Comparison of ENCODE assay signal across 7 cellular contexts in genomic region chr12:67826946-67827719, GRCh38.
A peak's percentile ranks its signal among the peaks of the same experiment; 100 is the strongest.
DNase-seq lines count a peak whose midpoint lies in the region; ATAC-seq and TF ChIP-seq lines count a peak whose summit lies in the region.

No MANE protein-coding gene starts in this region.

- H3K9ac ChIP-seq in IMR-90 (ENCODE audit: low read depth, low read length) (peak overlapping the region; percentile 48; the same call in 1 of the 2 replicates), mammary epithelial cell (ENCODE audit: insufficient read depth, low read length) (peak overlapping the region; percentile 84)

- peak overlapping the region; percentile 9 to 79; a peak in 2 of 4 replicates for H4K8ac ChIP-seq in IMR-90 (ENCODE audit: low read depth in 2 of 2, low read length in 2 of 2)

- peak overlapping the region; percentile 60; the same call in 1 of the 2 replicates for H2AK5ac ChIP-seq in IMR-90 (ENCODE audit: low read depth, low read length)

- POLR2A ChIA-PET in IMR-90 (lab: Charles Lee; ENCODE audit: unreplicated experiment), result no interaction called here

- CTCF ChIA-PET in IMR-90 (lab: Yijun Ruan, JAX), result no interaction called here
- CTCF ChIA-PET in mammary epithelial cell (lab: Charles Lee; ENCODE audit: low non-redundant PET), result no interaction called here

- H2AFZ ChIP-seq in IMR-90 (replicated peaks; ENCODE audit: low read length, poor library complexity) (no peak overlapping the region), mammary epithelial cell (ENCODE audit: low read depth, low read length) (peak overlapping the region; percentile 88)

- dilution Hi-C loops in IMR-90 (cut with HindIII; ENCODE audit: low sequenced_read_pairs, unreplicated experiment) (no loop called here), mammary epithelial cell (cut with HindIII; ENCODE audit: low sequenced_read_pairs) (no loop called here)

- H3K4ac ChIP-seq in IMR-90 (ENCODE audit: low read depth, low read length), result peak overlapping the region; percentile 83; the same call in 1 of the 2 replicates

- peak overlapping the region; percentile 81 for H3K14ac ChIP-seq in IMR-90 (replicated peaks; ENCODE audit: low read depth, low read length)

- H2BK120ac ChIP-seq in IMR-90 (ENCODE audit: low read depth, low read length), result peak overlapping the region; percentile 89

- H2BK20ac ChIP-seq in IMR-90 (ENCODE audit: low read depth, low read length), result peak overlapping the region; percentile 92

- TF ChIP-seq EP300 in suprapubic skin (IDR thresholded peaks at IDR 0.05), result no peak

- no TSS peak for BruUV-seq in IMR-90 (replicated peaks; lab: Mats Ljungman, UMichigan)
- BruUV-seq in mammary epithelial cell (replicated peaks; lab: Mats Ljungman, UMichigan), result no TSS peak

- TF ChIP-seq POLR2A in IMR-90 (IDR thresholded peaks at IDR 0.05; ENCODE audit: low read depth, low read length), result no peak
- TF ChIP-seq POLR2A in suprapubic skin (IDR thresholded peaks at IDR 0.05), result no peak

- no peak for TF ChIP-seq RAD21 in IMR-90 (IDR thresholded peaks at IDR 0.05; ENCODE audit: low read length)

- peak; percentile 66 for DNase-seq in IMR-90
- peak; percentile 40 for DNase-seq in mammary epithelial cell
- no peak for DNase-seq in left lung
- no peak for DNase-seq in suprapubic skin (ENCODE audit: low spot score in 2 of 2)
- DNase-seq in NCI-H2227 treated with DMSO at 0.1 percent for 48 hours (lab: John Stamatoyannopoulos, UW), result no peak
- no peak for DNase-seq in activated CD4-positive, CD25-positive, alpha-beta regulatory T cell (lab: John Stamatoyannopoulos, UW)

- H3K9me1 ChIP-seq in IMR-90 (ENCODE audit: insufficient read depth, low read length), result no peaks in the 10 kb centered on the region

- peak overlapping the region; percentile 12; the same call in 1 of the 2 replicates for H3K27ac ChIP-seq in IMR-90 (ENCODE audit: insufficient read depth, low read length)
- H3K27ac ChIP-seq in mammary epithelial cell (ENCODE audit: insufficient read depth, low read depth, low read length), result peak overlapping the region; percentile 88
- H3K27ac ChIP-seq in left lung, result peak overlapping the region; percentile 35 to 76
- peak overlapping the region; percentile 31 for H3K27ac ChIP-seq in suprapubic skin

- peak; percentile 53 for ATAC-seq in IMR-90 (ENCODE audit: low read depth)
- no peak for ATAC-seq in left lung
- no peak for ATAC-seq in HG03095 (IDR thresholded peaks at IDR 0.05; ENCODE audit: unreplicated experiment)

- peak overlapping the region; percentile 18; the same call in 1 of the 2 replicates for H4K91ac ChIP-seq in IMR-90 (ENCODE audit: insufficient read depth, low read depth, low read length)

- H3K4me2 ChIP-seq in IMR-90 (ENCODE audit: low read depth, low read length) (peak overlapping the region; percentile 76), mammary epithelial cell (ENCODE audit: insufficient read depth, low read depth, low read length) (peak overlapping the region; percentile 74)

- peak overlapping the region; percentile 23; the same call in 1 of the 2 replicates for H4K5ac ChIP-seq in IMR-90 (ENCODE audit: low read depth, low read length)

- H4K20me1 ChIP-seq in IMR-90 (ENCODE audit: insufficient read depth, low read length) (no peaks in the 10 kb centered on the region), mammary epithelial cell (ENCODE audit: insufficient read depth, low read length) (no peaks in the 10 kb centered on the region)

- no peaks in the 10 kb centered on the region for H3K27me3 ChIP-seq in IMR-90 (ENCODE audit: control insufficient read depth, insufficient read depth, low read length)
- no peaks in the 10 kb centered on the region for H3K27me3 ChIP-seq in mammary epithelial cell (ENCODE audit: insufficient read depth, low read length)
- no peaks in the 10 kb centered on the region for H3K27me3 ChIP-seq in left lung
- H3K27me3 ChIP-seq in suprapubic skin, result no peaks in the 10 kb centered on the region

- no peak for TF ChIP-seq CTCF in IMR-90 (conservative IDR thresholded peaks at IDR 0.05; ENCODE audit: low read depth, low read length)
- no peak for TF ChIP-seq CTCF in mammary epithelial cell (conservative IDR thresholded peaks at IDR 0.05 in 1 of 2, IDR thresholded peaks at IDR 0.05 in 1 of 2; ENCODE audit: extremely low read depth in 1 of 2, insufficient read depth in 1 of 2, low read depth in 1 of 2, low read length in 2 of 2)
- TF ChIP-seq CTCF in left lung (IDR thresholded peaks at IDR 0.05), result no peak
- no peak for TF ChIP-seq CTCF in suprapubic skin (IDR thresholded peaks at IDR 0.05)

- peak overlapping the region; percentile 55; the same call in 1 of the 2 replicates for H3K4me3 ChIP-seq in IMR-90 (ENCODE audit: insufficient read depth, low read depth, low read length)
- peak overlapping the region in 2 of 3 experiments; percentile 37 to 57 for H3K4me3 ChIP-seq in mammary epithelial cell (replicated peaks in 1 of 3; ENCODE audit: insufficient read depth in 1 of 3, low read depth in 2 of 3, low read length in 3 of 3)
- H3K4me3 ChIP-seq in left lung, result no peak overlapping the region
- peak overlapping the region; percentile 40 for H3K4me3 ChIP-seq in suprapubic skin

- in situ Hi-C loops in IMR-90 (cut with MboI; ENCODE audit: low sequenced_read_pairs), result no loop called here
- in situ Hi-C loops in mammary epithelial cell (cut with MboI; ENCODE audit: low sequenced_read_pairs in 2 of 2), result no loop called here

- H3K56ac ChIP-seq in IMR-90 (ENCODE audit: extremely low read depth, insufficient read depth, low read length), result peak overlapping the region; percentile 86

- H3K4me1 ChIP-seq in IMR-90 (ENCODE audit: control insufficient read depth, insufficient read depth, low read length) (peaks cover 4% of the 10 kb centered on the region; the same call in 1 of the 2 replicates), mammary epithelial cell (ENCODE audit: insufficient read depth, low read length) (peaks cover 15% of the 10 kb centered on the region), left lung (no peaks in the 10 kb centered on the region), suprapubic skin (no peaks in the 10 kb centered on the region)

- no peak overlapping the region for H2AK9ac ChIP-seq in IMR-90 (replicated peaks; ENCODE audit: low read depth, low read length, poor library complexity)

- peak overlapping the region; percentile 89; the same call in 1 of the 2 replicates for H3K23ac ChIP-seq in IMR-90 (ENCODE audit: low read depth, low read length)

- no CpG with 5 or more reads among the region's 5 CpGs for WGBS in IMR-90 (ENCODE audit: extremely low coverage in 2 of 2, insufficient read length in 1 of 2), 2 experiments
- 97% methylated on average over 5 of the region's 5 CpGs for WGBS in mammary epithelial cell (ENCODE audit: low coverage, missing lambda C conversion rate)
- WGBS in suprapubic skin, result 85% methylated on average over 5 of the region's 5 CpGs

- peak overlapping the region; percentile 96 for H2BK5ac ChIP-seq in IMR-90 (ENCODE audit: low read depth, low read length, poor library complexity, severe bottlenecking)

- intact Hi-C loops in IMR-90 (cut with micrococcal nuclease), result loop anchor here (1.0 kb wide), 1 partner anchor 177 kb away; no protein-coding TSS in a partner anchor
- intact Hi-C loops in mammary epithelial cell (cut with micrococcal nuclease), result no loop called here
- intact Hi-C loops in left lung (cut with DNase I), result no loop called here

- peak overlapping the region; percentile 76; the same call in 1 of the 2 replicates for H3K18ac ChIP-seq in IMR-90 (ENCODE audit: low read depth, low read length)

- no peaks in the 10 kb centered on the region for H3K79me1 ChIP-seq in IMR-90 (ENCODE audit: low read depth in 1 of 2, low read length in 2 of 2)

- H3K79me2 ChIP-seq in mammary epithelial cell (ENCODE audit: insufficient read depth, low read length), result no peaks in the 10 kb centered on the region

- H2BK15ac ChIP-seq in IMR-90 (ENCODE audit: low read depth, low read length), result peak overlapping the region; percentile 30; the same call in 2 of the 3 replicates

- no peaks in the 10 kb centered on the region for H3K36me3 ChIP-seq in IMR-90 (ENCODE audit: control insufficient read depth, insufficient read depth, low read length)
- no peaks in the 10 kb centered on the region for H3K36me3 ChIP-seq in mammary epithelial cell (ENCODE audit: insufficient read depth, low read length)
- no peaks in the 10 kb centered on the region for H3K36me3 ChIP-seq in left lung
- H3K36me3 ChIP-seq in suprapubic skin, result no peaks in the 10 kb centered on the region

- H3K9me3 ChIP-seq in IMR-90 (ENCODE audit: control insufficient read depth, insufficient read depth, low read length) (no peaks in the 10 kb centered on the region), mammary epithelial cell (replicated peaks; ENCODE audit: insufficient read depth, low read length) (no peaks in the 10 kb centered on the region), left lung (no peaks in the 10 kb centered on the region), suprapubic skin (no peaks in the 10 kb centered on the region)

TF ChIP-seq in IMR-90, 13 proteins besides CTCF, POLR2A, EP300 and RAD21:
- TF ChIP-seq MXI1 (IDR thresholded peaks at IDR 0.05; ENCODE audit: borderline replicate concordance, low read depth, low read length) (no peak), MAFK (IDR thresholded peaks at IDR 0.05; ENCODE audit: low read depth, low read length) (peak; percentile 24; the same call in 1 of the 2 replicates), CEBPB (IDR thresholded peaks at IDR 0.05; ENCODE audit: low read depth, low read length) (no peak)

Comparison
In these comparisons a context has a peak if more than half of its experiments do, and no peak if none do; other contexts are left out.
1. DNase-seq: peak in IMR-90 (single experiment) and mammary epithelial cell (single experiment); none in left lung (0 of 2), suprapubic skin (0 of 2), NCI-H2227 treated with DMSO at 0.1 percent for 48 hours (single experiment) and activated CD4-positive, CD25-positive, alpha-beta regulatory T cell (0 of 4).
2. H3K27ac ChIP-seq: peak in every context shown above with its lines; median percentile 88 in mammary epithelial cell; 56 in left lung; 31 in suprapubic skin; 12 in IMR-90.
3. H3K4me3 ChIP-seq: peak in IMR-90 (single experiment), mammary epithelial cell (2 of 3) and suprapubic skin (single experiment); none in left lung (0 of 2).